ENCODE assay signal across 8 cellular contexts in genomic region chr1:28737245-28738137, GRCh38. TPM values are rescaled to one million over a fixed set of nuclear protein-coding genes. Genes with fewer than 3 reads are reported as not detected.
DNase-seq lines count a peak whose midpoint lies in the region; ATAC-seq and TF ChIP-seq lines count a peak whose summit lies in the region.

No MANE protein-coding gene starts in this region.

- POLR2A ChIA-PET in IMR-90 (lab: Charles Lee; ENCODE audit: unreplicated experiment) = interaction anchor here (0.5 to 1.2 kb wide), 7 partner anchors 18 to 533 kb away, joined by 3 to 22 read pairs (median 5); partner anchors contain the start of gene RNU11
- POLR2A ChIA-PET in activated naive CD8-positive, alpha-beta T cell treated with anti-CD3 and anti-CD28 coated beads, Interleukin-2, amount 10 ng/mL, durations not matched to agents 7 days and 5 days (lab: Charles Lee) = interaction anchor here (0.5 to 3.4 kb wide), 28 partner anchors 8 to 816 kb away, joined by 3 to 76 read pairs (median 5); partner anchors contain the start of genes GMEB1, RCC1, RNU11 and SRSF4

- peak overlapping the region; percentile 84 for H4K91ac ChIP-seq in IMR-90 (ENCODE audit: insufficient read depth, low read depth, low read length)

- no peak for TF ChIP-seq CTCF in CD14-positive monocyte (IDR thresholded peaks at IDR 0.05)
- no peak for TF ChIP-seq CTCF in IMR-90 (conservative IDR thresholded peaks at IDR 0.05; ENCODE audit: low read depth, low read length)

- H3K27ac Mint-ChIP-seq in CD14-positive monocyte = peak overlapping the region; percentile 91 to 97 (median 94)
- H3K27ac Mint-ChIP-seq in activated naive CD8-positive, alpha-beta T cell treated with anti-CD3 and anti-CD28 coated beads, Interleukin-2, amount 10 ng/mL, durations not matched to agents 7 days and 5 days = peak overlapping the region; percentile 94

- TF ChIP-seq POLR2A in IMR-90 (IDR thresholded peaks at IDR 0.05; ENCODE audit: low read depth, low read length) = no peak

- peak overlapping the region; percentile 77 for H2BK5ac ChIP-seq in IMR-90 (ENCODE audit: low read depth, low read length, poor library complexity, severe bottlenecking)

- H3K4me2 ChIP-seq in IMR-90 (ENCODE audit: low read depth, low read length) = peak overlapping the region; percentile 95

- peaks cover 2% of the 10 kb centered on the region; the same call in 1 of the 2 replicates for H3K4me1 ChIP-seq in IMR-90 (ENCODE audit: control insufficient read depth, insufficient read depth, low read length)
- peaks cover 15% of the 10 kb centered on the region for H3K4me1 ChIP-seq in SJSA1 (replicated peaks)

- WGBS in IMR-90 (ENCODE audit: extremely low coverage in 2 of 2, insufficient read length in 1 of 2), 2 experiments = 1% methylated on average over 31 of the region's 62 CpGs; no CpG with 5 or more reads in 1 of the 2 experiments

- peak overlapping the region; percentile 11; the same call in 1 of the 2 replicates for H2BK120ac ChIP-seq in IMR-90 (ENCODE audit: low read depth, low read length)

- peak overlapping the region; percentile 53 for H3K56ac ChIP-seq in IMR-90 (ENCODE audit: extremely low read depth, insufficient read depth, low read length)

- peak overlapping the region; percentile 92 for H3K14ac ChIP-seq in IMR-90 (replicated peaks; ENCODE audit: low read depth, low read length)

- H3K4me3 Mint-ChIP-seq in CD14-positive monocyte = peak overlapping the region; percentile 86 to 99
- peak overlapping the region; percentile 96 for H3K4me3 Mint-ChIP-seq in activated naive CD8-positive, alpha-beta T cell treated with anti-CD3 and anti-CD28 coated beads, Interleukin-2, amount 10 ng/mL, durations not matched to agents 7 days and 5 days

- H4K20me1 ChIP-seq in IMR-90 (ENCODE audit: insufficient read depth, low read length) = peaks cover 48% of the 10 kb centered on the region

- no peak overlapping the region for H2BK20ac ChIP-seq in IMR-90 (ENCODE audit: low read depth, low read length)

- H3K4ac ChIP-seq in IMR-90 (ENCODE audit: low read depth, low read length) = peak overlapping the region; percentile 74

- peaks cover 0 to 7% (median 2%) of the 10 kb centered on the region in 7 donors for H3K9me3 Mint-ChIP-seq in CD14-positive monocyte
- H3K9me3 Mint-ChIP-seq in activated naive CD8-positive, alpha-beta T cell treated with anti-CD3 and anti-CD28 coated beads, Interleukin-2, amount 10 ng/mL, durations not matched to agents 7 days and 5 days = no peaks in the 10 kb centered on the region

- peak overlapping the region; percentile 80 to 85 for H4K8ac ChIP-seq in IMR-90 (ENCODE audit: low read depth in 2 of 2, low read length in 2 of 2)

- peak overlapping the region; percentile 77 for H4K5ac ChIP-seq in IMR-90 (ENCODE audit: low read depth, low read length)

- H3K4me3 ChIP-seq in IMR-90 (ENCODE audit: insufficient read depth, low read depth, low read length) (peak overlapping the region; percentile 93), SJSA1 (peak overlapping the region; percentile 89)

- peak overlapping the region; percentile 97 for H2AFZ ChIP-seq in IMR-90 (replicated peaks; ENCODE audit: low read length, poor library complexity)

- peaks cover 11 to 39% of the 10 kb centered on the region in 2 experiments; a peak in 3 of 4 replicates for H3K79me1 ChIP-seq in IMR-90 (ENCODE audit: low read depth in 1 of 2, low read length in 2 of 2)

- H3K9me3 ChIP-seq in IMR-90 (ENCODE audit: control insufficient read depth, insufficient read depth, low read length) (no peaks in the 10 kb centered on the region), SJSA1 (replicated peaks) (no peaks in the 10 kb centered on the region)

- H3K27me3 ChIP-seq in IMR-90 (ENCODE audit: control insufficient read depth, insufficient read depth, low read length) (no peaks in the 10 kb centered on the region), SJSA1 (replicated peaks) (no peaks in the 10 kb centered on the region)

- peak overlapping the region; percentile 95 for H3K23ac ChIP-seq in IMR-90 (ENCODE audit: low read depth, low read length)

- dilution Hi-C loops in IMR-90 (cut with HindIII; ENCODE audit: low sequenced_read_pairs, unreplicated experiment) = no loop called here

- BruUV-seq in IMR-90 (replicated peaks; lab: Mats Ljungman, UMichigan) = no TSS peak

- TF ChIP-seq RAD21 in IMR-90 (IDR thresholded peaks at IDR 0.05; ENCODE audit: low read length) = no peak

- peak overlapping the region; percentile 94 for H2AK9ac ChIP-seq in IMR-90 (replicated peaks; ENCODE audit: low read depth, low read length, poor library complexity)

- no peak for DNase-seq in CD14-positive monocyte (ENCODE audit: low spot score)
- DNase-seq in IMR-90 = peak; percentile 43
- DNase-seq in SJSA1 (ENCODE audit: low read depth in 1 of 2, low spot score in 2 of 2) = peak; percentile 51 to 58
- peak; percentile 58 for DNase-seq in activated naive CD8-positive, alpha-beta T cell treated with anti-CD3 and anti-CD28 coated beads, Interleukin-2, amount 10 ng/mL, durations not matched to agents 7 days and 5 days
- DNase-seq in left ventricle myocardium superior = peak; percentile 43
- peak; percentile 70 for DNase-seq in renal cortical epithelial cell (ENCODE audit: low read depth)
- DNase-seq in posterior cingulate gyrus = no peak

- CTCF ChIA-PET in IMR-90 (lab: Yijun Ruan, JAX) = interaction anchor here (0.6 to 1.9 kb wide), 5 partner anchors 10 to 443 kb away, joined by 3 to 9 read pairs (median 4); no protein-coding TSS in a partner anchor

- H2AK5ac ChIP-seq in IMR-90 (ENCODE audit: low read depth, low read length) = peak overlapping the region; percentile 86

- H3K36me3 ChIP-seq in IMR-90 (ENCODE audit: control insufficient read depth, insufficient read depth, low read length) (peaks cover 21% of the 10 kb centered on the region), SJSA1 (peaks cover 55% of the 10 kb centered on the region)

- H3K4me1 Mint-ChIP-seq in CD14-positive monocyte = peaks cover 27% of the 10 kb centered on the region
- H3K4me1 Mint-ChIP-seq in activated naive CD8-positive, alpha-beta T cell treated with anti-CD3 and anti-CD28 coated beads, Interleukin-2, amount 10 ng/mL, durations not matched to agents 7 days and 5 days = peaks cover 26% of the 10 kb centered on the region

- peak overlapping the region; percentile 53 for H3K18ac ChIP-seq in IMR-90 (ENCODE audit: low read depth, low read length)

- no peak overlapping the region for H2BK15ac ChIP-seq in IMR-90 (ENCODE audit: low read depth, low read length)

- peak overlapping the region; percentile 99 for H3K9ac ChIP-seq in IMR-90 (ENCODE audit: low read depth, low read length)

- in situ Hi-C loops in IMR-90 (cut with MboI; ENCODE audit: low sequenced_read_pairs) = no loop called here

- peaks cover 0 to 2% (median 0%) of the 10 kb centered on the region in 3 donors for H3K27me3 Mint-ChIP-seq in CD14-positive monocyte (ENCODE audit: low read depth in 3 of 3)
- no peaks in the 10 kb centered on the region for H3K27me3 Mint-ChIP-seq in activated naive CD8-positive, alpha-beta T cell treated with anti-CD3 and anti-CD28 coated beads, Interleukin-2, amount 10 ng/mL, durations not matched to agents 7 days and 5 days

- intact Hi-C loops in CD14-positive monocyte (cut with micrococcal nuclease) = loop anchor here (2.0 to 10.0 kb wide), 5 partner anchors 95 to 483 kb away; partner anchors contain the start of genes TAF12 (in 2 of the 2) and SESN2 (in 1 of the 2)
- intact Hi-C loops in IMR-90 (cut with micrococcal nuclease) = loop anchor here (2.0 to 5.0 kb wide), 2 partner anchors 13 to 70 kb away; partner anchors contain the start of gene GMEB1
- intact Hi-C loops in left ventricle myocardium superior (cut with micrococcal nuclease) = loop anchor here (10.0 kb wide), 1 partner anchor 93 kb away; the partner anchor contains the start of genes RNU11 and TAF12
- intact Hi-C loops in posterior cingulate gyrus (cut with DNase I) = no loop called here

- peak overlapping the region; percentile 92 for H3K27ac ChIP-seq in IMR-90 (ENCODE audit: insufficient read depth, low read length)
- H3K27ac ChIP-seq in SJSA1 = peak overlapping the region; percentile 73

- peaks cover 29 to 40% of the 10 kb centered on the region in 2 donors for H3K36me3 Mint-ChIP-seq in CD14-positive monocyte
- H3K36me3 Mint-ChIP-seq in activated naive CD8-positive, alpha-beta T cell treated with anti-CD3 and anti-CD28 coated beads, Interleukin-2, amount 10 ng/mL, durations not matched to agents 7 days and 5 days = peaks cover 27% of the 10 kb centered on the region

- ATAC-seq in GM19438 (IDR thresholded peaks at IDR 0.05; ENCODE audit: low read depth, unreplicated experiment) (peak; percentile 25), IMR-90 (ENCODE audit: low read depth) (peak; percentile 12; the same call in 1 of the 2 replicates), left ventricle myocardium superior (peak; percentile 3)
- no peak for ATAC-seq in activated naive CD8-positive, alpha-beta T cell treated with anti-CD3 and anti-CD28 coated beads, Interleukin-2, amount 10 ng/mL, durations not matched to agents 7 days and 5 days (ENCODE audit: low read depth)

- peaks cover 6% of the 10 kb centered on the region; the same call in 1 of the 2 replicates for H3K9me1 ChIP-seq in IMR-90 (ENCODE audit: insufficient read depth, low read length)

TF ChIP-seq in IMR-90, 13 proteins besides CTCF, POLR2A, EP300 and RAD21:
- no peak for TF ChIP-seq USF2 (IDR thresholded peaks at IDR 0.05; ENCODE audit: low read depth, low read length)
- no peak for TF ChIP-seq SMC3 (IDR thresholded peaks at IDR 0.05; ENCODE audit: low read depth, low read length)
- peak; percentile 19; the same call in 1 of the 2 replicates for TF ChIP-seq MXI1 (IDR thresholded peaks at IDR 0.05; ENCODE audit: borderline replicate concordance, low read depth, low read length)

RNA-seq across cellular contexts. Expression of gene YTHDF2, which starts 0.8 kb away (rescaled TPM):
- polyA plus RNA-seq in CD14-positive monocyte (10 to 100 TPM; 74.2 to 81.6 TPM), IMR-90 (2012; rRNA removed) (50.0 and 50.5 TPM in 2 replicates)
- total RNA-seq in IMR-90 (2012; rRNA removed) (88.3 and 94.3 TPM in 2 replicates), left ventricle myocardium superior (36.0 TPM), renal cortical epithelial cell (114 and 122 TPM in 2 replicates)
- polyA plus RNA-seq in IMR-90 (2012; cell fraction: cytosol; rRNA removed) = 24.7 and 26.8 TPM in 2 replicates
- 23.3 and 41.5 TPM in 2 replicates for polyA plus RNA-seq in IMR-90 (2012; cell fraction: nucleus; rRNA removed; ENCODE audit: low replicate concordance)
- total RNA-seq in SJSA1 (2014; rRNA removed; shearing (Covaris generic)) = 35.7 and 46.4 TPM in 2 replicates
- 10 to 100 TPM; 62.5 to 70.2 TPM for total RNA-seq in activated naive CD8-positive, alpha-beta T cell treated with anti-CD3 and anti-CD28 coated beads, Interleukin-2, amount 10 ng/mL, durations not matched to agents 7 days and 5 days

Comparison
In these comparisons a context has a peak if more than half of its experiments do, and no peak if none do; other contexts are left out.
1. DNase-seq: peak in IMR-90 (single experiment), SJSA1 (2 of 2), activated naive CD8-positive, alpha-beta T cell treated with anti-CD3 and anti-CD28 coated beads, Interleukin-2, amount 10 ng/mL, durations not matched to agents 7 days and 5 days (single experiment), left ventricle myocardium superior (single experiment) and renal cortical epithelial cell (single experiment); none in CD14-positive monocyte (single experiment) and posterior cingulate gyrus (0 of 10).